ENCODE assay signal across 1 cellular context in the genomic region with DNA sequence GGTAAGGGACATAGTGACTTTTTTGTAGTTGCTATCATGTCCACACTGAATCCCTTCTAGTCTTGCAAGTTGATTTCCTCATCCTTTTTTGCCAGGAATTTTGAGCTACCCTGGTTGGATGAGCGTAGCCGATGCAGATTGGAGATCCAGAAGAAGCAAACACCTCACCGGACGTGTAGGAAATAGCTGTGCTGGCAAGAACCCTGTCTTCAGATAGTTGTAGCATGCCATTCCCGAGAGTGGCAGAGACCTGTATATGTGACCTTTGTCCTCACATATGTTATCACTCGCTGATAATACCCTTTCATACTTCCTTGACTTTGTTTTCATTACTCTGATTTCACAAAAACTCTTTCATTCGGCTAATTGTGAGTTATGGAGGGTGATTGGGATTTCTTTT.
A peak's percentile ranks its signal among the peaks of the same experiment; 100 is the strongest.
TF ChIP-seq lines count a peak whose summit lies in the region.

No MANE protein-coding gene starts in this region.

TF ChIP-seq in endothelial cell of umbilical vein, 7 proteins besides CTCF, POLR2A, EP300 and RAD21:
- TF ChIP-seq POLR2AphosphoS5 (IDR thresholded peaks at IDR 0.05; ENCODE audit: insufficient read depth, low read depth, low read length) (peak; percentile 48), MAX (IDR thresholded peaks at IDR 0.05; ENCODE audit: insufficient read depth, insufficient read length) (no peak), EZH2 (IDR thresholded peaks at IDR 0.05; ENCODE audit: borderline replicate concordance, low read depth, low read length, severe bottlenecking) (no peak), MYC (IDR thresholded peaks at IDR 0.05; ENCODE audit: low read depth, low read length) (no peak), GATA2 (IDR thresholded peaks at IDR 0.05; ENCODE audit: insufficient read depth, insufficient read length, low read depth, low read length) (peak; percentile 61), JUN (IDR thresholded peaks at IDR 0.05; ENCODE audit: borderline replicate concordance, insufficient read depth, insufficient read length, low read depth) (no peak), FOS (IDR thresholded peaks at IDR 0.05; ENCODE audit: borderline replicate concordance, insufficient read depth, low read length) (no peak)
